ENCODE assay signal across 19 cellular contexts in the genomic region with DNA sequence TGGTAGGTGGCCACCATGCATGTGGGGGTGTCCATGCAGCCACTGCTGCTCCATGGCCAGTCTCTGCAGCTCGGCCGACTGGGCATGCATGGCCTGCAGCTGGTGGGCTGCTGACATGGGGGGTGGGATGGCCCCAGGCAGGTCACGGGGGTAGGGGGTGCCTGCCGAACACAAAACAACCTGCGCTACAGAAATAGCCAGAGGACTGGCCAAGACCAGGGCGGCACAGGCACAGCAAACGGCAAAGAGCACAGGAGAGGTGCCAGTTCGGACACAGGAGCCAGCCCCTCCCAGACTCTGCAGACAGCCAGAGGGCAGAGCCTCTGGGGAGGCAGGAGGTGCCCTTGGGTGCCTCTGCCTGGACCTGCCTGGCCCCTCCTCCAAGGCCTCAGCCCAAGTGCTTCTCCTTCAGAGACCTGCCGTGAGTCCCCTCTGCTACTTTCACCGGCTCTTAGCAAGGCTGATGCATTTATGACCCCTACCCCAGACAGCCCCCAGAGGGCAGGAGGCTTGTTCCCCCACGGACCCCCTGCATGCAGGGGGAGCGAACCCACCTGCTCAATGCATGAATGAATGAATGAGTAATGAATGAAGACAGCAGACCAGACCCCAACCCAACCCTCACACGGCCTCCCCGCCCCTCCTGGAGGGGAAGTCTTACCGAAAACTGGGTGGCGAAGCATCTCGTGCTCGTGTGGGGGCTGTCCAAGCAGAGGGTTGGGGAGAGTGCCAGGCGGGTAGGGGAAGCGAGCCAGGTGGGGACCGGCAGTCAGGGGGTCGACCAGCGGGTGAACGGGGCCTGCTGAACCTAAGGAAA. TPM values are rescaled to one million over a fixed set of nuclear protein-coding genes. Genes with fewer than 3 reads are reported as not detected.
A peak's percentile ranks its signal among the peaks of the same experiment; 100 is the strongest.
DNase-seq lines count a peak whose midpoint lies in the region; ATAC-seq, FAIRE-seq and TF ChIP-seq lines count a peak whose summit lies in the region.
"Had no signal": no experiment of that assay in that cellular context is flagged by ENCODE, and none has a peak within 500 bp of the region (broad histone marks: within the 10 kb centered on the region; RNA-seq: fewer than 3 reads in every experiment).

No MANE protein-coding gene starts in this region.

- FAIRE-seq in RCC 7860 (lab: Jason Lieb, UNC) = no peak
- FAIRE-seq: G401.6 had no signal

- peaks cover 36% of the 10 kb centered on the region for H3K36me3 Mint-ChIP-seq in WTC11
- H3K36me3 Mint-ChIP-seq in endothelial cell (ENCODE audit: low read depth, unreplicated experiment) = peaks cover 36% of the 10 kb centered on the region
- peaks cover 72% of the 10 kb centered on the region for H3K36me3 Mint-ChIP-seq in stimulated activated effector memory CD8-positive, alpha-beta T cell treated with anti-CD3 and anti-CD28 coated beads, Interleukin-12 subunit alpha, Interleukin-12 subunit beta, amount 100 ng/mL, for 72 hours

- H3K27me3 Mint-ChIP-seq in WTC11 (ENCODE audit: low read depth) (no peaks in the 10 kb centered on the region), endothelial cell (ENCODE audit: unreplicated experiment) (peaks cover 29% of the 10 kb centered on the region)
- H3K27me3 Mint-ChIP-seq: dendritic cell treated with granulocyte-macrophage colony-stimulating factor and Interleukin-4, amounts not matched to agents 40 ng/mL and 50 ng/mL, for 4 days had no signal

- DNase-seq in WTC11 (ENCODE audit: low spot score) = no peak
- no peak for DNase-seq in endothelial cell (ENCODE audit: low spot score)
- no peak for DNase-seq in stimulated activated effector memory CD8-positive, alpha-beta T cell treated with anti-CD3 and anti-CD28 coated beads, Interleukin-12 subunit alpha, Interleukin-12 subunit beta, amount 100 ng/mL, for 72 hours (ENCODE audit: low spot score in 2 of 2)
- no peak for DNase-seq in KBM-7
- no peak for DNase-seq in RCC 7860 (ENCODE audit: low spot score)
- DNase-seq: activated CD4-positive, alpha-beta T cell treated with anti-CD3 and anti-CD28 coated beads for 1 hour; brain microvascular endothelial cell; foreskin fibroblast; HFFc6; NCI-H1436; NCI-H510A treated with DMSO at 0.1 percent for 48 hours; stimulated activated CD8-positive, alpha-beta memory T cell treated with anti-CD3 and anti-CD28 coated beads, Interleukin-4, amount 100 ng/mL, for 48 hours; T-helper 9 cell had no signal

- H3K27ac Mint-ChIP-seq in WTC11 (peak overlapping the region; percentile 80), endothelial cell (ENCODE audit: unreplicated experiment) (peak overlapping the region; percentile 64)
- peak overlapping the region; percentile 65 for H3K27ac Mint-ChIP-seq in stimulated activated effector memory CD8-positive, alpha-beta T cell treated with anti-CD3 and anti-CD28 coated beads, Interleukin-12 subunit alpha, Interleukin-12 subunit beta, amount 100 ng/mL, for 72 hours
- H3K27ac Mint-ChIP-seq: dendritic cell treated with granulocyte-macrophage colony-stimulating factor and Interleukin-4, amounts not matched to agents 40 ng/mL and 50 ng/mL, for 4 days; HFFc6 had no signal

- in situ Hi-C loops in KBM-7 (cut with MboI; ENCODE audit: low pct_unique_long_range_greater_than_20kb, low sequenced_read_pairs) = no loop called here

- H3K27ac ChIP-seq in layer of hippocampus (ENCODE audit: low read depth, low read length) = peak overlapping the region; percentile 16
- H3K27ac ChIP-seq: brain microvascular endothelial cell had no signal

- CTCF ChIA-PET in WTC11 (lab: Charles Lee) = no interaction called here

- TF ChIP-seq CTCF in WTC11 (IDR thresholded peaks at IDR 0.05) = no peak
- TF ChIP-seq CTCF in endothelial cell (IDR thresholded peaks at IDR 0.05; ENCODE audit: unreplicated experiment) = no peak

- H3K4me3 Mint-ChIP-seq in WTC11 (no peak overlapping the region), endothelial cell (ENCODE audit: unreplicated experiment) (peak overlapping the region; percentile 71)
- H3K4me3 Mint-ChIP-seq in stimulated activated effector memory CD8-positive, alpha-beta T cell treated with anti-CD3 and anti-CD28 coated beads, Interleukin-12 subunit alpha, Interleukin-12 subunit beta, amount 100 ng/mL, for 72 hours = no peak overlapping the region
- H3K4me3 Mint-ChIP-seq: CD14-positive monocyte; dendritic cell treated with granulocyte-macrophage colony-stimulating factor and Interleukin-4, amounts not matched to agents 40 ng/mL and 50 ng/mL, for 4 days; HFFc6 had no signal

- ATAC-seq in WTC11 = no peak
- no peak for ATAC-seq in stimulated activated effector memory CD8-positive, alpha-beta T cell treated with anti-CD3 and anti-CD28 coated beads, Interleukin-12 subunit alpha, Interleukin-12 subunit beta, amount 100 ng/mL, for 72 hours
- ATAC-seq in GM18873 (IDR thresholded peaks at IDR 0.05; ENCODE audit: low FRiP score, unreplicated experiment) = no peak
- ATAC-seq: SK-N-SH treated with all-trans-retinoic acid at 6 μM for 48 hours had no signal

- H3K27me3 ChIP-seq in layer of hippocampus (ENCODE audit: control insufficient read depth, insufficient read depth, low read length) = no peaks in the 10 kb centered on the region
- H3K27me3 ChIP-seq: brain microvascular endothelial cell had no signal

- H3K9me3 Mint-ChIP-seq in WTC11 = no peaks in the 10 kb centered on the region
- H3K9me3 Mint-ChIP-seq in endothelial cell (ENCODE audit: unreplicated experiment) = no peaks in the 10 kb centered on the region
- H3K9me3 Mint-ChIP-seq in stimulated activated effector memory CD8-positive, alpha-beta T cell treated with anti-CD3 and anti-CD28 coated beads, Interleukin-12 subunit alpha, Interleukin-12 subunit beta, amount 100 ng/mL, for 72 hours = no peaks in the 10 kb centered on the region
- H3K9me3 Mint-ChIP-seq: CD14-positive monocyte; dendritic cell treated with granulocyte-macrophage colony-stimulating factor and Interleukin-4, amounts not matched to agents 40 ng/mL and 50 ng/mL, for 4 days; HFFc6 had no signal

- POLR2A ChIA-PET in WTC11 (lab: Charles Lee) = no interaction called here

- H3K4me1 Mint-ChIP-seq in WTC11 = peaks cover 15% of the 10 kb centered on the region
- H3K4me1 Mint-ChIP-seq in endothelial cell (ENCODE audit: unreplicated experiment) = peaks cover 30% of the 10 kb centered on the region
- peaks cover 6% of the 10 kb centered on the region for H3K4me1 Mint-ChIP-seq in stimulated activated effector memory CD8-positive, alpha-beta T cell treated with anti-CD3 and anti-CD28 coated beads, Interleukin-12 subunit alpha, Interleukin-12 subunit beta, amount 100 ng/mL, for 72 hours
- H3K4me1 Mint-ChIP-seq: CD14-positive monocyte had no signal

TF ChIP-seq in WTC11, 78 proteins besides CTCF, POLR2A, EP300 and RAD21:
- TF ChIP-seq, protein P1, sequence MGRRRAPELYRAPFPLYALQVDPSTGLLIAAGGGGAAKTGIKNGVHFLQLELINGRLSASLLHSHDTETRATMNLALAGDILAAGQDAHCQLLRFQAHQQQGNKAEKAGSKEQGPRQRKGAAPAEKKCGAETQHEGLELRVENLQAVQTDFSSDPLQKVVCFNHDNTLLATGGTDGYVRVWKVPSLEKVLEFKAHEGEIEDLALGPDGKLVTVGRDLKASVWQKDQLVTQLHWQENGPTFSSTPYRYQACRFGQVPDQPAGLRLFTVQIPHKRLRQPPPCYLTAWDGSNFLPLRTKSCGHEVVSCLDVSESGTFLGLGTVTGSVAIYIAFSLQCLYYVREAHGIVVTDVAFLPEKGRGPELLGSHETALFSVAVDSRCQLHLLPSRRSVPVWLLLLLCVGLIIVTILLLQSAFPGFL (CRISPR knock-in tag; IDR thresholded peaks at IDR 0.05; ENCODE audit: borderline replicate concordance) = no peak
- TF ChIP-seq, protein P2, sequence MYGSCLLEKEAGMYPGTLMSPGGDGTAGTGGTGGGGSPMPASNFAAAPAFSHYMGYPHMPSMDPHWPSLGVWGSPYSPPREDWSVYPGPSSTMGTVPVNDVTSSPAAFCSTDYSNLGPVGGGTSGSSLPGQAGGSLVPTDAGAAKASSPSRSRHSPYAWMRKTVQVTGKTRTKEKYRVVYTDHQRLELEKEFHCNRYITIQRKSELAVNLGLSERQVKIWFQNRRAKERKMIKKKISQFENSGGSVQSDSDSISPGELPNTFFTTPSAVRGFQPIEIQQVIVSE (CRISPR knock-in tag; IDR thresholded peaks at IDR 0.05; ENCODE audit: borderline replicate concordance) = no peak
- no peak for TF ChIP-seq TEAD1 (CRISPR knock-in tag; IDR thresholded peaks at IDR 0.05)
- TF ChIP-seq SMAD3 (CRISPR knock-in tag; IDR thresholded peaks at IDR 0.05; ENCODE audit: borderline replicate concordance) = no peak
- no peak for TF ChIP-seq ATF1 (CRISPR knock-in tag; IDR thresholded peaks at IDR 0.05)
- TF ChIP-seq, protein P3, sequence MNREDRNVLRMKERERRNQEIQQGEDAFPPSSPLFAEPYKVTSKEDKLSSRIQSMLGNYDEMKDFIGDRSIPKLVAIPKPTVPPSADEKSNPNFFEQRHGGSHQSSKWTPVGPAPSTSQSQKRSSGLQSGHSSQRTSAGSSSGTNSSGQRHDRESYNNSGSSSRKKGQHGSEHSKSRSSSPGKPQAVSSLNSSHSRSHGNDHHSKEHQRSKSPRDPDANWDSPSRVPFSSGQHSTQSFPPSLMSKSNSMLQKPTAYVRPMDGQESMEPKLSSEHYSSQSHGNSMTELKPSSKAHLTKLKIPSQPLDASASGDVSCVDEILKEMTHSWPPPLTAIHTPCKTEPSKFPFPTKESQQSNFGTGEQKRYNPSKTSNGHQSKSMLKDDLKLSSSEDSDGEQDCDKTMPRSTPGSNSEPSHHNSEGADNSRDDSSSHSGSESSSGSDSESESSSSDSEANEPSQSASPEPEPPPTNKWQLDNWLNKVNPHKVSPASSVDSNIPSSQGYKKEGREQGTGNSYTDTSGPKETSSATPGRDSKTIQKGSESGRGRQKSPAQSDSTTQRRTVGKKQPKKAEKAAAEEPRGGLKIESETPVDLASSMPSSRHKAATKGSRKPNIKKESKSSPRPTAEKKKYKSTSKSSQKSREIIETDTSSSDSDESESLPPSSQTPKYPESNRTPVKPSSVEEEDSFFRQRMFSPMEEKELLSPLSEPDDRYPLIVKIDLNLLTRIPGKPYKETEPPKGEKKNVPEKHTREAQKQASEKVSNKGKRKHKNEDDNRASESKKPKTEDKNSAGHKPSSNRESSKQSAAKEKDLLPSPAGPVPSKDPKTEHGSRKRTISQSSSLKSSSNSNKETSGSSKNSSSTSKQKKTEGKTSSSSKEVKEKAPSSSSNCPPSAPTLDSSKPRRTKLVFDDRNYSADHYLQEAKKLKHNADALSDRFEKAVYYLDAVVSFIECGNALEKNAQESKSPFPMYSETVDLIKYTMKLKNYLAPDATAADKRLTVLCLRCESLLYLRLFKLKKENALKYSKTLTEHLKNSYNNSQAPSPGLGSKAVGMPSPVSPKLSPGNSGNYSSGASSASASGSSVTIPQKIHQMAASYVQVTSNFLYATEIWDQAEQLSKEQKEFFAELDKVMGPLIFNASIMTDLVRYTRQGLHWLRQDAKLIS (CRISPR knock-in tag; IDR thresholded peaks at IDR 0.05; ENCODE audit: borderline replicate concordance) = no peak
- no peak for TF ChIP-seq ZNF121 (CRISPR knock-in tag; IDR thresholded peaks at IDR 0.05)

RNA-seq across cellular contexts. Expression of a gene that starts 37.7 kb away (rescaled TPM):
- total RNA-seq in WTC11 (2021) = 2.0 to 2.3 TPM (median 2.3 TPM) in 3 replicates
- 0.62 TPM for total RNA-seq in endothelial cell (ENCODE audit: unreplicated experiment)
